ENCODE assay signal across 39 cellular contexts in genomic region chr7:87609946-87610345, GRCh38. TPM values are rescaled to one million over a fixed set of nuclear protein-coding genes. Genes with fewer than 3 reads are reported as not detected.
"Had no signal": no experiment of that assay in that cellular context is flagged by ENCODE, and none has a peak within 500 bp of the region (broad histone marks: within the 10 kb centered on the region; RNA-seq: fewer than 3 reads in every experiment).

No MANE protein-coding gene starts in this region.

- H3K9me3 ChIP-seq: ascending aorta had no signal

- H3K27me3 Mint-ChIP-seq: brain had no signal

- H3K4me1 ChIP-seq: ascending aorta had no signal

- H3K36me3 ChIP-seq: ascending aorta, cardiac muscle cell had no signal

- H3K4me1 Mint-ChIP-seq: activated B cell treated with CpG ODN at 0.5 μM for 24 hours; activated CD4-positive, alpha-beta T cell treated with anti-CD3 and anti-CD28 coated beads, Interleukin-2, amount 10 ng/mL, durations not matched to agents 24 days and 14 days; activated naive CD8-positive, alpha-beta T cell treated with anti-CD3 and anti-CD28 coated beads for 36 hours; activated T-helper 17 cell treated with anti-CD3 and anti-CD28 coated beads, Interleukin-2, amount 50 U/mL, for 72 hours; brain; central memory CD8-positive, alpha-beta T cell had no signal

- H3K4me3 Mint-ChIP-seq: activated B cell treated with CpG ODN at 0.5 μM for 24 hours; activated CD4-positive, alpha-beta memory T cell treated with anti-CD3 and anti-CD28 coated beads for 36 hours; activated CD4-positive, alpha-beta T cell treated with anti-CD3 and anti-CD28 coated beads, Interleukin-2, amount 10 ng/mL, durations not matched to agents 24 days and 14 days; activated CD8-positive, alpha-beta T cell treated with anti-CD3 and anti-CD28 coated beads for 36 hours; activated naive CD4-positive, alpha-beta T cell treated with anti-CD3 and anti-CD28 coated beads for 36 hours; activated naive CD8-positive, alpha-beta T cell treated with anti-CD3 and anti-CD28 coated beads for 36 hours; activated T-cell treated with anti-CD3 and anti-CD28 coated beads, Interleukin-2, amount 50 U/mL, for 4 hours; activated T-cell treated with anti-CD3 and anti-CD28 coated beads, Interleukin-2, amount 50 U/mL, for 72 hours; activated T-helper 1 cell treated with anti-CD3 and anti-CD28 coated beads, Interleukin-12 subunit alpha, Interleukin-12 subunit beta, Interleukin-2, Interleukin-4 antibody, amounts not matched to agents 30 ng/mL and 10 ng/mL and 1 ng/mL, durations not matched to agents 14 hours and 24 hours and 36 hours; activated T-helper 17 cell treated with anti-CD3 and anti-CD28 coated beads, Interleukin-2, amount 50 U/mL, for 72 hours; brain; central memory CD8-positive, alpha-beta T cell; T-helper 1 cell treated with Interleukin-12 subunit alpha and Interleukin-12 subunit beta and Interleukin-4 antibody, amounts not matched to agents 30 μg/mL and 1 μg/mL, for 36 hours; T-helper 2 cell treated with Interferon-gamma antibody and Interleukin-4, amounts not matched to agents 5 μg/mL and 100 μg/mL, for 36 hours had no signal

- H3K27ac Mint-ChIP-seq: activated B cell treated with CpG ODN at 0.5 μM for 24 hours; activated CD4-positive, alpha-beta memory T cell treated with anti-CD3 and anti-CD28 coated beads for 36 hours; activated CD4-positive, alpha-beta T cell treated with anti-CD3 and anti-CD28 coated beads, Interleukin-2, amount 10 ng/mL, durations not matched to agents 24 days and 14 days; activated CD8-positive, alpha-beta T cell treated with anti-CD3 and anti-CD28 coated beads for 36 hours; activated naive CD4-positive, alpha-beta T cell treated with anti-CD3 and anti-CD28 coated beads for 36 hours; activated naive CD4-positive, alpha-beta T cell treated with anti-CD3 and anti-CD28 coated beads, Interleukin-2, amount 50 U/mL, for 72 hours; activated naive CD8-positive, alpha-beta T cell treated with anti-CD3 and anti-CD28 coated beads for 36 hours; activated T-cell treated with anti-CD3 and anti-CD28 coated beads, Interleukin-2, amount 50 U/mL, for 72 hours; activated T-helper 1 cell treated with anti-CD3 and anti-CD28 coated beads, Interleukin-12 subunit alpha, Interleukin-12 subunit beta, Interleukin-2, Interleukin-4 antibody, amounts not matched to agents 30 ng/mL and 10 ng/mL and 1 ng/mL, durations not matched to agents 14 hours and 24 hours and 36 hours; activated T-helper 17 cell treated with anti-CD3 and anti-CD28 coated beads, Interleukin-2, amount 50 U/mL, for 72 hours; brain; T-helper 1 cell treated with Interleukin-12 subunit alpha and Interleukin-12 subunit beta and Interleukin-4 antibody, amounts not matched to agents 30 μg/mL and 1 μg/mL, for 36 hours; T-helper 2 cell treated with Interferon-gamma antibody and Interleukin-4, amounts not matched to agents 5 μg/mL and 100 μg/mL, for 36 hours had no signal

- DNase-seq: activated B cell treated with CpG ODN at 0.5 μM for 24 hours; activated CD4-positive, alpha-beta memory T cell treated with anti-CD3 and anti-CD28 coated beads for 36 hours; activated CD4-positive, alpha-beta T cell treated with anti-CD3 and anti-CD28 coated beads for 4 hours; activated CD4-positive, alpha-beta T cell treated with anti-CD3 and anti-CD28 coated beads, Interleukin-2, amount 10 ng/mL, durations not matched to agents 24 days and 14 days; activated CD4-positive, alpha-beta T cell treated with anti-CD3 and anti-CD28 coated beads, Interleukin-2, amount 50 U/mL, for 1 hour; activated CD4-positive, alpha-beta T cell treated with anti-CD3 and anti-CD28 coated beads, Interleukin-2, amount 50 U/mL, for 4 hours; activated CD4-positive, CD25-positive, alpha-beta regulatory T cell treated with anti-CD3 and anti-CD28 coated beads, Interleukin-2, amount 50 U/mL, for 72 hours; activated CD8-positive, alpha-beta memory T cell treated with anti-CD3 and anti-CD28 coated beads, Interleukin-2, amount 50 U/mL, for 4 hours; activated CD8-positive, alpha-beta T cell treated with anti-CD3 and anti-CD28 coated beads for 36 hours; activated effector memory CD4-positive, alpha-beta T cell treated with anti-CD3 and anti-CD28 coated beads, Interleukin-2, amount 50 U/mL, for 16 hours; activated gamma-delta T cell treated with Interleukin-2 at 50 U/mL for 16 hours; activated naive CD4-positive, alpha-beta T cell; activated naive CD4-positive, alpha-beta T cell treated with anti-CD3 and anti-CD28 coated beads for 36 hours; activated naive CD4-positive, alpha-beta T cell treated with anti-CD3 and anti-CD28 coated beads, Interleukin-2, amount 50 U/mL, for 16 hours; activated naive CD8-positive, alpha-beta T cell treated with anti-CD3 and anti-CD28 coated beads for 36 hours; activated T-cell treated with anti-CD3 and anti-CD28 coated beads for 4 hours; activated T-cell treated with anti-CD3 and anti-CD28 coated beads, Interleukin-2, amount 50 U/mL, for 1 hour; activated T-cell treated with anti-CD3 and anti-CD28 coated beads, Interleukin-2, amount 50 U/mL, for 4 hours; activated T-cell treated with anti-CD3 and anti-CD28 coated beads, Interleukin-2, amount 50 U/mL, for 72 hours; amygdala; anterior cingulate cortex; caudate nucleus; cerebellar nuclear complex; T-helper 1 cell; T-helper 2 cell; T-helper 9 cell had no signal

- H3K4me3 ChIP-seq: ascending aorta, cardiac muscle cell had no signal

- H3K27ac ChIP-seq: ascending aorta, cardiac muscle cell, VCaP had no signal

- FAIRE-seq: bronchial epithelial cell, TTC549 had no signal

- H3K27me3 ChIP-seq: ascending aorta, cardiac muscle cell had no signal

- H3K36me3 Mint-ChIP-seq: activated CD4-positive, alpha-beta memory T cell treated with anti-CD3 and anti-CD28 coated beads for 36 hours; activated naive CD4-positive, alpha-beta T cell treated with anti-CD3 and anti-CD28 coated beads, Interleukin-2, amount 50 U/mL, for 72 hours; activated naive CD8-positive, alpha-beta T cell treated with anti-CD3 and anti-CD28 coated beads for 36 hours; brain had no signal

- H3K9me3 Mint-ChIP-seq: activated B cell treated with CpG ODN at 0.5 μM for 24 hours; activated CD4-positive, alpha-beta memory T cell treated with anti-CD3 and anti-CD28 coated beads for 36 hours; activated CD4-positive, alpha-beta T cell treated with anti-CD3 and anti-CD28 coated beads, Interleukin-2, amount 10 ng/mL, durations not matched to agents 24 days and 14 days; activated CD8-positive, alpha-beta T cell treated with anti-CD3 and anti-CD28 coated beads for 36 hours; activated naive CD4-positive, alpha-beta T cell treated with anti-CD3 and anti-CD28 coated beads for 36 hours; activated naive CD4-positive, alpha-beta T cell treated with anti-CD3 and anti-CD28 coated beads, Interleukin-2, amount 50 U/mL, for 72 hours; activated naive CD8-positive, alpha-beta T cell treated with anti-CD3 and anti-CD28 coated beads for 36 hours; activated T-cell treated with anti-CD3 and anti-CD28 coated beads, Interleukin-2, amount 50 U/mL, for 4 hours; activated T-cell treated with anti-CD3 and anti-CD28 coated beads, Interleukin-2, amount 50 U/mL, for 72 hours; activated T-helper 1 cell treated with anti-CD3 and anti-CD28 coated beads, Interleukin-12 subunit alpha, Interleukin-12 subunit beta, Interleukin-2, Interleukin-4 antibody, amounts not matched to agents 30 ng/mL and 10 ng/mL and 1 ng/mL, durations not matched to agents 14 hours and 24 hours and 36 hours; activated T-helper 17 cell treated with anti-CD3 and anti-CD28 coated beads, Interleukin-2, amount 50 U/mL, for 72 hours; brain; central memory CD8-positive, alpha-beta T cell; T-helper 1 cell treated with Interleukin-12 subunit alpha and Interleukin-12 subunit beta and Interleukin-4 antibody, amounts not matched to agents 30 μg/mL and 1 μg/mL, for 36 hours; T-helper 2 cell treated with Interferon-gamma antibody and Interleukin-4, amounts not matched to agents 5 μg/mL and 100 μg/mL, for 36 hours had no signal

- ATAC-seq: activated CD8-positive, alpha-beta T cell treated with anti-CD3 and anti-CD28 coated beads for 36 hours; activated naive CD4-positive, alpha-beta T cell treated with anti-CD3 and anti-CD28 coated beads, Interleukin-2, amount 50 U/mL, for 72 hours; activated T-cell treated with anti-CD3 and anti-CD28 coated beads, Interleukin-2, amount 50 U/mL, for 4 hours; activated T-cell treated with anti-CD3 and anti-CD28 coated beads, Interleukin-2, amount 50 U/mL, for 72 hours; activated T-helper 17 cell treated with anti-CD3 and anti-CD28 coated beads, Interleukin-2, amount 50 U/mL, for 72 hours had no signal

RNA-seq across cellular contexts. Expression of gene ABCB1, which starts 9.3 kb away (rescaled TPM):
- total RNA-seq: cardiac muscle cell, chondrocyte had no signal
- polyA plus RNA-seq: cardiac muscle cell had no signal

RNA-seq across cellular contexts. Expression of gene RUNDC3B, which starts 18.3 kb away (rescaled TPM):
- total RNA-seq: bronchial epithelial cell had no signal
